In genomic region chr14:61561657-61562276, GRCh38 we compare ENCODE assay signal across 9 cellular contexts.
DNase-seq lines count a peak whose midpoint lies in the region; ATAC-seq and TF ChIP-seq lines count a peak whose summit lies in the region.
"Had no signal": no experiment of that assay in that cellular context is flagged by ENCODE, and none has a peak within 500 bp of the region (broad histone marks: within the 10 kb centered on the region; RNA-seq: fewer than 3 reads in every experiment).

No MANE protein-coding gene starts in this region.

- peak; percentile 80 for ATAC-seq in thoracic aorta (ENCODE audit: insufficient number of reproducible peaks, low FRiP score, low read depth)
- no peak for ATAC-seq in HG03439 (IDR thresholded peaks at IDR 0.05; ENCODE audit: unreplicated experiment)

- peak; percentile 96 for DNase-seq in AG04450 (ENCODE audit: low read depth, low spot score)
- peak; percentile 96 for DNase-seq in astrocyte of the cerebellum (ENCODE audit: low read depth)
- peak; percentile 100 for DNase-seq in kidney epithelial cell (ENCODE audit: low read depth)
- DNase-seq in thoracic aorta (ENCODE audit: low spot score): peak; percentile 58
- DNase-seq in NCI-H1048 (lab: John Stamatoyannopoulos, UW): no peak
- DNase-seq in activated CD4-positive, alpha-beta T cell treated with anti-CD3 and anti-CD28 coated beads for 48 hours: no peak
- DNase-seq: activated naive CD8-positive, alpha-beta T cell treated with anti-CD3 and anti-CD28 coated beads, Interleukin-2, amount 10 ng/mL, durations not matched to agents 7 days and 5 days had no signal

- no peaks in the 10 kb centered on the region for H3K36me3 ChIP-seq in HUES48 (ENCODE audit: control insufficient read depth, insufficient read depth, low read length)
- no peaks in the 10 kb centered on the region for H3K36me3 ChIP-seq in kidney epithelial cell (ENCODE audit: control insufficient read depth, insufficient read depth, low read length)
- no peaks in the 10 kb centered on the region for H3K36me3 ChIP-seq in thoracic aorta

- no peaks in the 10 kb centered on the region for H3K9me3 ChIP-seq in AG04450 (ENCODE audit: control insufficient read depth, insufficient read depth, low read length)
- H3K9me3 ChIP-seq in HUES48 (ENCODE audit: control insufficient read depth, insufficient read depth, low read length): no peaks in the 10 kb centered on the region
- H3K9me3 ChIP-seq in thoracic aorta: no peaks in the 10 kb centered on the region

- no peak for TF ChIP-seq CTCF in AG04450 (IDR thresholded peaks at IDR 0.05; ENCODE audit: low read depth, low read length)
- no peak for TF ChIP-seq CTCF in astrocyte of the cerebellum (IDR thresholded peaks at IDR 0.05; ENCODE audit: low read depth, low read length, missing control alignments)
- no peak for TF ChIP-seq CTCF in kidney epithelial cell (IDR thresholded peaks at IDR 0.05; ENCODE audit: insufficient read depth, low read length, poor library complexity, severe bottlenecking)
- TF ChIP-seq CTCF in thoracic aorta (IDR thresholded peaks at IDR 0.05): no peak

- CTCF ChIA-PET in AG04450 (lab: Charles Lee): interaction anchor here (0.6 to 2.0 kb wide), 2 partner anchors 15 to 87 kb away, joined by 4 to 7 read pairs; no protein-coding TSS in a partner anchor

- H3K27me3 ChIP-seq in AG04450 (ENCODE audit: control insufficient read depth, insufficient read depth, low read length) (no peaks in the 10 kb centered on the region), HUES48 (ENCODE audit: control insufficient read depth, insufficient read depth, low read length) (no peaks in the 10 kb centered on the region), kidney epithelial cell (ENCODE audit: control insufficient read depth, insufficient read depth, low read length) (no peaks in the 10 kb centered on the region), thoracic aorta (replicated peaks; ENCODE audit: insufficient read depth) (no peaks in the 10 kb centered on the region)

- H3K27ac ChIP-seq in AG04450 (ENCODE audit: low read depth, low read length): peak overlapping the region; percentile 98
- H3K27ac ChIP-seq in HUES48 (ENCODE audit: low read depth, low read length): peak overlapping the region; percentile 65
- H3K27ac ChIP-seq in thoracic aorta: peak overlapping the region; percentile 71 to 79

- no peak overlapping the region for H3K9ac ChIP-seq in HUES48 (ENCODE audit: low read depth, low read length)

- H3K4me3 ChIP-seq in AG04450 (ENCODE audit: low read depth, low read length) (no peak overlapping the region), HUES48 (ENCODE audit: low read depth, low read length) (no peak overlapping the region), astrocyte of the cerebellum (ENCODE audit: low read depth, low read length) (no peak overlapping the region), kidney epithelial cell (ENCODE audit: low read depth, low read length) (no peak overlapping the region), thoracic aorta (no peak overlapping the region)

- POLR2A ChIA-PET in AG04450 (lab: Yijun Ruan, JAX): interaction anchor here (0.6 to 3.1 kb wide), 6 partner anchors 14 to 200 kb away, joined by 3 to 11 read pairs (median 4); partner anchors contain the start of genes HIF1A and SNAPC1

- H3K4me1 ChIP-seq in HUES48 (ENCODE audit: control insufficient read depth, insufficient read depth, low read length): peaks cover 7% of the 10 kb centered on the region; the same call in 1 of the 2 replicates
- peaks cover 4 to 31% of the 10 kb centered on the region in 2 donors for H3K4me1 ChIP-seq in thoracic aorta (ENCODE audit: control insufficient read depth in 1 of 2, low read depth in 2 of 2)

- in situ Hi-C loops in astrocyte of the cerebellum (cut with HindIII; ENCODE audit: low sequenced_read_pairs): no loop called here

Comparison
In these comparisons a context has a peak if more than half of its experiments do, and no peak if none do; other contexts are left out.
1. DNase-seq: peak in AG04450 (single experiment), astrocyte of the cerebellum (single experiment), kidney epithelial cell (single experiment) and thoracic aorta (single experiment); none in NCI-H1048 (single experiment) and activated CD4-positive, alpha-beta T cell treated with anti-CD3 and anti-CD28 coated beads for 48 hours (single experiment).
2. Peak in every context shown above with its lines, with median percentiles within 50 percentile points of each other: H3K27ac ChIP-seq.